Comparison of ENCODE assay signal across 1 cellular context in the genomic region with DNA sequence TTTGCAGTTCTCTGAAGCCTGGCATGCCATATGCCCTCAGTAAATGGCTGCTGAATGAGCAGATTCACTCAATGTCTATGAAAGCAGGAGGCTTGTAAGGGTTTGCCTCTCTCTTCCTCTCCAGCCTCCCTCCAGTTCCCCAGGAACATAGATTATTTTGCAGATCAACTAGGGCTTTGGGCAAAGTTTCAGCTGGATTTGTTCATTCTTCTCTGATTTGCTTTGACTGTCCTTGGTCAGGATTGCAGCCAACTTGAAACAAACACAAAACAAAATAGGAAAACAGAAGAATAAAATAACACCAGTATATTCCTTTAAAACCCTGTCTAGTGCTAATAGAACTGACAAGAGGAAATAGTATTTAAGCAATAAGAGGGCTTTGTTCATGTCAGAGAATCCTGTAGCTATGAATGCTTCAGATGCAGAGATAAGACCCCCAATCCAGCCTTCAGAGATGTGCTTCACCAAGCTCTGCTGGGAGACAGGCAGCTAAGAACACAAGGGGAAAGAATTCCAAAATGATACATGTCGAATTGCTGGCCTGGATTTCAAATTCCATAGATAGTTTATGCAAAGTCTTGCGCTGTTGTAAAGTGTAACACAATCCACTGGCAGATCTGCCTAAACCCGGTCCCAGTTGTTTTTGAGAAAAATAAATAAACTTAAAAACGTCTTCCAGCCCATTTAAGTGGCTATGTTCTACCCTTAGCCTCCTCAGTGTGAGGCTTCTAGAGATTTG.
TF ChIP-seq lines count a peak whose summit lies in the region.

No MANE protein-coding gene starts in this region.

TF ChIP-seq in SK-N-SH, 30 proteins besides CTCF, POLR2A, EP300 and RAD21 (continued from another document):
- TF ChIP-seq USF1 (IDR thresholded peaks at IDR 0.05; ENCODE audit: borderline replicate concordance, low read depth) (no peak), TAF1 (IDR thresholded peaks at IDR 0.05; ENCODE audit: borderline replicate concordance, low read depth, low read length) (no peak), CHD2 (IDR thresholded peaks at IDR 0.05; ENCODE audit: low read length, partially characterized antibody) (no peak), MAX (IDR thresholded peaks at IDR 0.05; ENCODE audit: low read depth) (no peak), TEAD4 (IDR thresholded peaks at IDR 0.05; ENCODE audit: borderline replicate concordance, insufficient read depth) (no peak), NFIC (IDR thresholded peaks at IDR 0.05; ENCODE audit: borderline replicate concordance) (no peak), RXRA (IDR thresholded peaks at IDR 0.05; ENCODE audit: borderline replicate concordance, low read depth) (no peak), POLR2AphosphoS5 (IDR thresholded peaks at IDR 0.05; ENCODE audit: low read depth, low read length) (no peak), REST (IDR thresholded peaks at IDR 0.05; ENCODE audit: low read depth, low read length) (no peak)
